30 cellular contexts compared by ENCODE assay signal in the genomic region with DNA sequence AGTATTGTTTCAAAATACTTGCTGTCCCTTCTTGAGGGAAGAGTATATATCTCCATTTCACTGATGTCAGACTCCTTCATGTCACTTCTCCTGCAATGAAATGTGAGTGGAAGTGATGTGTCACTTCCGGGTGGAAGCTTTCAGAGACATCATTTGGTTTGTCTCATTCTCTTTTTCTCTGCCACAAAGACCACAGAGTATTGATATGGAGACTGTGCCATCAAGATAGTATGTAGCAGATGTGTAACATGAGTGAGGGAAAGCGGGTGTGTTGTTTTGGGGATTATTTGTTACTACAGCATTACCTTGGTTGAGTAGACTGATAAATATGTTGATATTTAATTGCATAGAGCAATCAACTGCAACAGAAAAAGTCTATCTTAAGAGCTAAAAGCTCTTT.
"Had no signal": no experiment of that assay in that cellular context is flagged by ENCODE, and none has a peak within 500 bp of the region (broad histone marks: within the 10 kb centered on the region; RNA-seq: fewer than 3 reads in every experiment).

No MANE protein-coding gene starts in this region.

- H3K4me3 ChIP-seq: left lung, lower lobe of right lung, pancreas, prostate gland, skin epidermis, stomach, testis, thyroid gland, transverse colon, upper lobe of left lung had no signal

- H3K27me3 ChIP-seq: left lung, pancreas, stomach, testis, thyroid gland, transverse colon, upper lobe of left lung had no signal

- H3K9me3 ChIP-seq: lower lobe of right lung, pancreas, prostate gland, testis, thyroid gland, transverse colon, upper lobe of left lung had no signal

- DNase-seq: hypothalamus; immature natural killer cell; kidney; left colon; left lung; lower lobe of right lung; mammary epithelial cell; mesenchymal stem cell; naive thymus-derived CD8-positive, alpha-beta T cell; nucleus accumbens; pancreas; posterior cingulate gyrus; retina; right cardiac atrium; stimulated activated CD4-positive, alpha-beta T cell treated with anti-CD3 and anti-CD28 coated beads, Interleukin-12 subunit alpha, Interleukin-12 subunit beta, amount 100 ng/mL, for 4 hours; stimulated activated CD4-positive, alpha-beta T cell treated with anti-CD3 and anti-CD28 coated beads, Interleukin-15, amount 100 ng/mL, for 24 hours; stimulated activated CD4-positive, alpha-beta T cell treated with anti-CD3 and anti-CD28 coated beads, Interleukin-2, amount 100 ng/mL, for 24 hours; stimulated activated CD4-positive, alpha-beta T cell treated with anti-CD3 and anti-CD28 coated beads, Interleukin-4, amount 100 ng/mL, for 1 hour; stimulated activated naive B cell treated with anti-CD40 and anti-IgM and Interleukin-4, amounts not matched to agents 10 μg/mL and 1 μg/mL and 100 μg/mL, for 72 hours; stimulated activated naive CD8-positive, alpha-beta T cell treated with anti-CD3 and anti-CD28 coated beads, Interleukin-15, Interleukin-2, amounts not matched to agents 100 U/mL and 50 U/mL, for 24 hours; stomach; testis; thyroid gland; transverse colon; upper lobe of left lung had no signal

- ATAC-seq: left colon; left lung; lower lobe of right lung; naive thymus-derived CD8-positive, alpha-beta T cell; pancreas; right cardiac atrium; sciatic nerve; stimulated activated naive B cell treated with anti-CD40 and anti-IgM and Interleukin-4, amounts not matched to agents 10 μg/mL and 1 μg/mL and 100 μg/mL, for 72 hours; stimulated activated naive CD8-positive, alpha-beta T cell treated with anti-CD3 and anti-CD28 coated beads, Interleukin-15, Interleukin-2, amounts not matched to agents 100 U/mL and 50 U/mL, for 24 hours had no signal

- H3K36me3 ChIP-seq: left lung, lower lobe of right lung, pancreas, prostate gland, stomach, thyroid gland, transverse colon, upper lobe of left lung had no signal

- H3K27ac ChIP-seq: left lung, lower lobe of right lung, pancreas, prostate gland, skin epidermis, stomach, testis, thyroid gland, transverse colon, upper lobe of left lung had no signal

- FAIRE-seq: islet of Langerhans, kidney, pancreas, urothelium cell line had no signal

- H3K4me1 ChIP-seq: left lung, lower lobe of right lung, pancreas, prostate gland, stomach, thyroid gland, transverse colon, upper lobe of left lung had no signal
